In genomic region chr14:61491876-61492440, GRCh38 we compare ENCODE assay signal across 13 cellular contexts.
DNase-seq lines count a peak whose midpoint lies in the region; ATAC-seq and TF ChIP-seq lines count a peak whose summit lies in the region.
"Had no signal": no experiment of that assay in that cellular context is flagged by ENCODE, and none has a peak within 500 bp of the region (broad histone marks: within the 10 kb centered on the region; RNA-seq: fewer than 3 reads in every experiment).

No MANE protein-coding gene starts in this region.

- peaks cover 0 to 6% (median 0%) of the 10 kb centered on the region in 11 experiments; a peak in 1 of 22 replicates for H3K9me3 ChIP-seq in BLaER1 treated with 17β-estradiol and CSF1 and Interleukin-3, amounts not matched to agents 10 nM and 100 nM (replicated peaks in 1 of 11)
- H3K9me3 ChIP-seq in OCI-LY1 (ENCODE audit: low read length) (no peaks in the 10 kb centered on the region), trophoblast cell (ENCODE audit: insufficient read depth, low read depth, low read length) (no peaks in the 10 kb centered on the region), mammary epithelial cell (replicated peaks; ENCODE audit: insufficient read depth, low read length) (no peaks in the 10 kb centered on the region), suprapubic skin (no peaks in the 10 kb centered on the region)
- H3K9me3 ChIP-seq: gastrocnemius medialis had no signal

- DNase-seq in globus pallidus (ENCODE audit: low spot score) (peak; percentile 46), trophoblast cell (peak in 1 of 2 donors; percentile 17), mammary epithelial cell (no peak), suprapubic skin (ENCODE audit: low spot score in 2 of 2) (no peak)
- no peak for DNase-seq in activated T-cell treated with anti-CD3 and anti-CD28 coated beads, Interleukin-2, amount 50 U/mL, for 72 hours
- DNase-seq: activated CD8-positive, alpha-beta T cell treated with anti-CD3 and anti-CD28 coated beads, Interleukin-2, amount 10 ng/mL, durations not matched to agents 7 days and 5 days; NCI-H1436 had no signal

- H4K91ac ChIP-seq in trophoblast cell (ENCODE audit: low read depth, low read length), result no peak overlapping the region

- no peak overlapping the region for H3K18ac ChIP-seq in trophoblast cell (ENCODE audit: low read length)

- H3K9me2 ChIP-seq in OCI-LY1 (ENCODE audit: low read depth, low read length), result no peaks in the 10 kb centered on the region

- in situ Hi-C loops in mammary epithelial cell (cut with MboI; ENCODE audit: low sequenced_read_pairs in 2 of 2), result no loop called here

- peak overlapping the region in 4 of 11 experiments; percentile 22 to 69 (median 58); a peak in 8 of 22 replicates for H3K9ac ChIP-seq in BLaER1 treated with 17β-estradiol and CSF1 and Interleukin-3, amounts not matched to agents 10 nM and 100 nM
- H3K9ac ChIP-seq in OCI-LY1 (ENCODE audit: low read length) (no peak overlapping the region), trophoblast cell (ENCODE audit: low read length) (no peak overlapping the region), mammary epithelial cell (ENCODE audit: insufficient read depth, low read length) (no peak overlapping the region)

- H4K8ac ChIP-seq in trophoblast cell (ENCODE audit: low read depth, low read length), result no peak overlapping the region

- TF ChIP-seq POLR2A in suprapubic skin (IDR thresholded peaks at IDR 0.05), result no peak

- H2BK5ac ChIP-seq in trophoblast cell (ENCODE audit: low read depth, low read length, poor library complexity), result no peak overlapping the region

- peak overlapping the region in 8 of 11 experiments; percentile 2 to 83 (median 66); a peak in 14 of 22 replicates for H3K4me2 ChIP-seq in BLaER1 treated with 17β-estradiol and CSF1 and Interleukin-3, amounts not matched to agents 10 nM and 100 nM
- H3K4me2 ChIP-seq in OCI-LY1 (ENCODE audit: low read length), result no peak overlapping the region
- H3K4me2 ChIP-seq in trophoblast cell (ENCODE audit: low read length), result no peak overlapping the region
- no peak overlapping the region for H3K4me2 ChIP-seq in mammary epithelial cell (ENCODE audit: insufficient read depth, low read depth, low read length)

- dilution Hi-C loops in mammary epithelial cell (cut with HindIII; ENCODE audit: low sequenced_read_pairs), result no loop called here

- H3K27ac ChIP-seq in BLaER1 treated with 17β-estradiol and CSF1 and Interleukin-3, amounts not matched to agents 10 nM and 100 nM, result peak overlapping the region in 8 of 11 experiments; percentile 15 to 89 (median 66); a peak in 13 of 22 replicates
- H3K27ac ChIP-seq in OCI-LY1 (ENCODE audit: low read depth, low read length, poor library complexity, severe bottlenecking) (peak overlapping the region; percentile 22), trophoblast cell (ENCODE audit: low read depth, low read length) (no peak overlapping the region), mammary epithelial cell (ENCODE audit: insufficient read depth, low read depth, low read length) (no peak overlapping the region), suprapubic skin (no peak overlapping the region)
- H3K27ac ChIP-seq: gastrocnemius medialis had no signal

- ATAC-seq in activated T-cell treated with anti-CD3 and anti-CD28 coated beads, Interleukin-2, amount 50 U/mL, for 72 hours (replicated peaks in 1 of 2), result no peak
- ATAC-seq in HG02610 (IDR thresholded peaks at IDR 0.05; ENCODE audit: unreplicated experiment), result no peak
- ATAC-seq: activated CD8-positive, alpha-beta T cell treated with anti-CD3 and anti-CD28 coated beads, Interleukin-2, amount 10 ng/mL, durations not matched to agents 7 days and 5 days had no signal

- peaks cover 23% of the 10 kb centered on the region for H3K4me1 Mint-ChIP-seq in activated T-cell treated with anti-CD3 and anti-CD28 coated beads, Interleukin-2, amount 50 U/mL, for 72 hours (ENCODE audit: low read depth)

- CTCF ChIA-PET in mammary epithelial cell (lab: Charles Lee; ENCODE audit: low non-redundant PET), result no interaction called here

- no peak overlapping the region for H2BK120ac ChIP-seq in trophoblast cell (ENCODE audit: insufficient read depth, low read length, poor library complexity)

- no peak overlapping the region for H2BK12ac ChIP-seq in trophoblast cell (ENCODE audit: low read length)

- no peak overlapping the region for H2AK5ac ChIP-seq in trophoblast cell (ENCODE audit: low read length)

- no peak overlapping the region for H3K14ac ChIP-seq in trophoblast cell (ENCODE audit: low read length)

- no peak overlapping the region for H4K12ac ChIP-seq in trophoblast cell (ENCODE audit: low read depth, low read length)

- H3K4ac ChIP-seq in trophoblast cell (ENCODE audit: low read depth, low read length), result peak overlapping the region; percentile 41

- H3F3A ChIP-seq in OCI-LY1 (ENCODE audit: insufficient read depth, low read length), result no peaks in the 10 kb centered on the region

- H4K20me1 ChIP-seq in BLaER1 treated with 17β-estradiol and CSF1 and Interleukin-3, amounts not matched to agents 10 nM and 100 nM, result no peaks in the 10 kb centered on the region
- H4K20me1 ChIP-seq in OCI-LY1 (ENCODE audit: insufficient read depth, low read length) (no peaks in the 10 kb centered on the region), mammary epithelial cell (ENCODE audit: insufficient read depth, low read length) (no peaks in the 10 kb centered on the region)

- no peaks in the 10 kb centered on the region for H3K79me2 ChIP-seq in OCI-LY1 (ENCODE audit: insufficient read depth, low read length)
- H3K79me2 ChIP-seq in trophoblast cell (ENCODE audit: control insufficient read depth, insufficient read depth, low read length, poor library complexity), result peaks cover 2% of the 10 kb centered on the region
- H3K79me2 ChIP-seq in mammary epithelial cell (ENCODE audit: insufficient read depth, low read length), result no peaks in the 10 kb centered on the region

- TF ChIP-seq CTCF in OCI-LY1 (IDR thresholded peaks at IDR 0.05; ENCODE audit: low read length), result no peak
- no peak for TF ChIP-seq CTCF in mammary epithelial cell (conservative IDR thresholded peaks at IDR 0.05 in 1 of 2, IDR thresholded peaks at IDR 0.05 in 1 of 2; ENCODE audit: extremely low read depth in 1 of 2, insufficient read depth in 1 of 2, low read depth in 1 of 2, low read length in 2 of 2)
- TF ChIP-seq CTCF in suprapubic skin (IDR thresholded peaks at IDR 0.05), result no peak

- TF ChIP-seq EP300 in suprapubic skin (IDR thresholded peaks at IDR 0.05), result no peak

- BruUV-seq in mammary epithelial cell (replicated peaks; lab: Mats Ljungman, UMichigan), result no TSS peak

- peaks cover 20% of the 10 kb centered on the region for H3K79me1 ChIP-seq in trophoblast cell (ENCODE audit: low read length)

- H3K27me3 ChIP-seq in BLaER1 treated with 17β-estradiol and CSF1 and Interleukin-3, amounts not matched to agents 10 nM and 100 nM, result no peaks in the 10 kb centered on the region
- H3K27me3 ChIP-seq in OCI-LY1 (ENCODE audit: insufficient read depth, low read length) (no peaks in the 10 kb centered on the region), trophoblast cell (ENCODE audit: insufficient read depth, low read length) (no peaks in the 10 kb centered on the region), mammary epithelial cell (ENCODE audit: insufficient read depth, low read length) (no peaks in the 10 kb centered on the region), suprapubic skin (no peaks in the 10 kb centered on the region)
- H3K27me3 ChIP-seq: gastrocnemius medialis had no signal

- H3K27ac Mint-ChIP-seq in activated T-cell treated with anti-CD3 and anti-CD28 coated beads, Interleukin-2, amount 50 U/mL, for 72 hours, result no peak overlapping the region
- H3K27ac Mint-ChIP-seq: activated CD8-positive, alpha-beta T cell treated with anti-CD3 and anti-CD28 coated beads, Interleukin-2, amount 10 ng/mL, durations not matched to agents 7 days and 5 days; activated T-helper 2 cell treated with anti-CD3 and anti-CD28 coated beads, Interferon-gamma antibody, Interleukin-2, Interleukin-4, amounts not matched to agents 10 μg/mL and 5 μg/mL and 100 μg/mL, durations not matched to agents 14 hours and 24 hours and 36 hours; mesothelial cell of epicardium had no signal

- no peak overlapping the region for H3K23ac ChIP-seq in trophoblast cell (ENCODE audit: low read length)

- H3K4me3 ChIP-seq in BLaER1 treated with 17β-estradiol and CSF1 and Interleukin-3, amounts not matched to agents 10 nM and 100 nM, result no peak overlapping the region
- H3K4me3 ChIP-seq in OCI-LY1 (ENCODE audit: low read depth, low read length, poor library complexity, severe bottlenecking) (no peak overlapping the region), trophoblast cell (ENCODE audit: low read depth, low read length) (no peak overlapping the region), mammary epithelial cell (replicated peaks in 1 of 3; ENCODE audit: insufficient read depth in 1 of 3, low read depth in 2 of 3, low read length in 3 of 3) (no peak overlapping the region), suprapubic skin (no peak overlapping the region)
- H3K4me3 ChIP-seq: gastrocnemius medialis had no signal

- H3K4me1 ChIP-seq in BLaER1 treated with 17β-estradiol and CSF1 and Interleukin-3, amounts not matched to agents 10 nM and 100 nM, result peaks cover 13 to 85% (median 52%) of the 10 kb centered on the region in 10 experiments
- H3K4me1 ChIP-seq in OCI-LY1 (ENCODE audit: insufficient read depth, low read length, severe bottlenecking) (peaks cover 51% of the 10 kb centered on the region), trophoblast cell (ENCODE audit: control insufficient read depth in 1 of 2, insufficient read depth in 2 of 2, low read length in 2 of 2) (peaks cover 11 to 21% of the 10 kb centered on the region in 2 experiments), mammary epithelial cell (ENCODE audit: insufficient read depth, low read length) (peaks cover 14% of the 10 kb centered on the region), suprapubic skin (peaks cover 6% of the 10 kb centered on the region)

- peaks cover 0 to 2% of the 10 kb centered on the region in 2 donors for H3K9me3 Mint-ChIP-seq in activated T-cell treated with anti-CD3 and anti-CD28 coated beads, Interleukin-2, amount 50 U/mL, for 72 hours
- H3K9me3 Mint-ChIP-seq: activated T-helper 2 cell treated with anti-CD3 and anti-CD28 coated beads, Interferon-gamma antibody, Interleukin-2, Interleukin-4, amounts not matched to agents 10 μg/mL and 5 μg/mL and 100 μg/mL, durations not matched to agents 14 hours and 24 hours and 36 hours; mesothelial cell of epicardium had no signal

- WGBS in trophoblast cell (ENCODE audit: extremely low coverage, insufficient coverage, insufficient read length), result no CpG with 5 or more reads among the region's 5 CpGs
- WGBS in mammary epithelial cell (ENCODE audit: low coverage, missing lambda C conversion rate), result 89% methylated on average over 5 of the region's 5 CpGs
- 75% methylated on average over 5 of the region's 5 CpGs for WGBS in suprapubic skin

- no peak overlapping the region for H3K4me3 Mint-ChIP-seq in activated T-cell treated with anti-CD3 and anti-CD28 coated beads, Interleukin-2, amount 50 U/mL, for 72 hours
- H3K4me3 Mint-ChIP-seq: activated CD8-positive, alpha-beta T cell treated with anti-CD3 and anti-CD28 coated beads, Interleukin-2, amount 10 ng/mL, durations not matched to agents 7 days and 5 days; mesothelial cell of epicardium had no signal

- H2AFZ ChIP-seq in OCI-LY1 (ENCODE audit: low read length) (0 out of 2 replicates have a peak overlapping the region, but pooled peaks have one; percentile 8), trophoblast cell (ENCODE audit: insufficient read depth, low read length, poor library complexity) (no peak overlapping the region), mammary epithelial cell (ENCODE audit: low read depth, low read length) (no peak overlapping the region)

- H3K27me3 Mint-ChIP-seq in activated T-cell treated with anti-CD3 and anti-CD28 coated beads, Interleukin-2, amount 50 U/mL, for 72 hours (ENCODE audit: low read depth), result no peaks in the 10 kb centered on the region

- H3K36me3 Mint-ChIP-seq in activated T-cell treated with anti-CD3 and anti-CD28 coated beads, Interleukin-2, amount 50 U/mL, for 72 hours (ENCODE audit: insufficient read depth in 2 of 2), result peaks cover 14 to 34% of the 10 kb centered on the region in 2 donors

- intact Hi-C loops in mammary epithelial cell (cut with micrococcal nuclease), result no loop called here

- H3K36me3 ChIP-seq in BLaER1 treated with 17β-estradiol and CSF1 and Interleukin-3, amounts not matched to agents 10 nM and 100 nM, result peaks cover 0 to 77% (median 23%) of the 10 kb centered on the region in 11 experiments; a peak in 13 of 22 replicates
- H3K36me3 ChIP-seq in OCI-LY1 (ENCODE audit: insufficient read depth, low read length) (no peaks in the 10 kb centered on the region), trophoblast cell (ENCODE audit: control insufficient read depth in 1 of 2, insufficient read depth in 2 of 2, low read length in 2 of 2) (peaks cover 11 to 26% of the 10 kb centered on the region in 2 experiments), mammary epithelial cell (ENCODE audit: insufficient read depth, low read length) (no peaks in the 10 kb centered on the region), suprapubic skin (peaks cover 8% of the 10 kb centered on the region)
- H3K36me3 ChIP-seq: gastrocnemius medialis had no signal

Comparison
In these comparisons a context has a peak if more than half of its experiments do, and no peak if none do; other contexts are left out.
1. H3K27ac ChIP-seq: peak in BLaER1 treated with 17β-estradiol and CSF1 and Interleukin-3, amounts not matched to agents 10 nM and 100 nM (8 of 11) and OCI-LY1 (single experiment); none in trophoblast cell (single experiment), mammary epithelial cell (single experiment) and suprapubic skin (single experiment).
2. H3K4me2 ChIP-seq: peak in BLaER1 treated with 17β-estradiol and CSF1 and Interleukin-3, amounts not matched to agents 10 nM and 100 nM (8 of 11); none in OCI-LY1 (single experiment), trophoblast cell (single experiment) and mammary epithelial cell (single experiment).